Comparison of ENCODE assay signal across 19 cellular contexts in genomic region chr9:86655147-86655546, GRCh38.
DNase-seq lines count a peak whose midpoint lies in the region; ATAC-seq, FAIRE-seq and TF ChIP-seq lines count a peak whose summit lies in the region.
"Had no signal": no experiment of that assay in that cellular context is flagged by ENCODE, and none has a peak within 500 bp of the region (broad histone marks: within the 10 kb centered on the region; RNA-seq: fewer than 3 reads in every experiment).

No MANE protein-coding gene starts in this region.

- no peak overlapping the region for H2BK120ac ChIP-seq in mesenchymal stem cell (ENCODE audit: low read depth, low read length)

- H3K27me3 ChIP-seq in brain microvascular endothelial cell (replicated peaks) (no peaks in the 10 kb centered on the region), mesenchymal stem cell (ENCODE audit: control insufficient read depth in 1 of 2, insufficient read depth in 1 of 2, low read length in 2 of 2) (no peaks in the 10 kb centered on the region)

- POLR2A ChIA-PET in activated CD4-positive, alpha-beta T cell treated with anti-CD3 and anti-CD28 coated beads, Interleukin-2, amount 10 ng/mL, durations not matched to agents 7 days and 5 days (lab: Charles Lee), result no interaction called here

- TF ChIP-seq CTCF in brain microvascular endothelial cell (IDR thresholded peaks at IDR 0.05; ENCODE audit: low read depth, low read length, missing control alignments), result no peak

- no peak for TF ChIP-seq RAD21 in Ishikawa (IDR thresholded peaks at IDR 0.05; ENCODE audit: low read depth)

- H3K4me3 ChIP-seq in brain microvascular endothelial cell (ENCODE audit: low read depth, low read length) (no peak overlapping the region), mesenchymal stem cell (ENCODE audit: insufficient read depth in 1 of 2, low read depth in 1 of 2, low read length in 2 of 2) (no peak overlapping the region)

- H4K8ac ChIP-seq in mesenchymal stem cell (ENCODE audit: low read length), result no peak overlapping the region

- in situ Hi-C loops in brain microvascular endothelial cell (cut with HindIII; ENCODE audit: low pct_ligation_motif_present, low sequenced_read_pairs), result no loop called here

- no peak overlapping the region for H4K91ac ChIP-seq in mesenchymal stem cell (ENCODE audit: low read length)

- no peaks in the 10 kb centered on the region for H3K4me1 ChIP-seq in mesenchymal stem cell (ENCODE audit: control insufficient read depth, insufficient read depth, low read depth, low read length)

- peaks cover 1% of the 10 kb centered on the region for H3K27me3 Mint-ChIP-seq in activated CD4-positive, alpha-beta T cell treated with anti-CD3 and anti-CD28 coated beads, Interleukin-2, amount 10 ng/mL, durations not matched to agents 7 days and 5 days
- H3K27me3 Mint-ChIP-seq: B cell; CD4-positive, alpha-beta T cell had no signal

- peaks cover 11% of the 10 kb centered on the region for H3K4me1 Mint-ChIP-seq in activated CD4-positive, alpha-beta T cell treated with anti-CD3 and anti-CD28 coated beads, Interleukin-2, amount 10 ng/mL, durations not matched to agents 7 days and 5 days
- H3K4me1 Mint-ChIP-seq: B cell had no signal

- H3K36me3 Mint-ChIP-seq in activated CD4-positive, alpha-beta T cell treated with anti-CD3 and anti-CD28 coated beads, Interleukin-2, amount 10 ng/mL, durations not matched to agents 7 days and 5 days (ENCODE audit: low read depth), result no peaks in the 10 kb centered on the region

- no peak overlapping the region for H3K18ac ChIP-seq in mesenchymal stem cell (ENCODE audit: low read depth in 1 of 2, low read length in 2 of 2)

- H2BK15ac ChIP-seq in mesenchymal stem cell (ENCODE audit: low read depth, poor library complexity, severe bottlenecking), result no peak overlapping the region

- H3K27ac ChIP-seq in brain microvascular endothelial cell (no peak overlapping the region), mesenchymal stem cell (ENCODE audit: low read length, poor library complexity, severe bottlenecking) (no peak overlapping the region)

- H3K4ac ChIP-seq in mesenchymal stem cell (ENCODE audit: low read depth in 1 of 2, low read length in 2 of 2), result no peak overlapping the region

- H3K4me3 Mint-ChIP-seq in activated CD4-positive, alpha-beta T cell treated with anti-CD3 and anti-CD28 coated beads, Interleukin-2, amount 10 ng/mL, durations not matched to agents 7 days and 5 days, result no peak overlapping the region
- H3K4me3 Mint-ChIP-seq: B cell; CD4-positive, alpha-beta T cell; HFFc6 had no signal

- no peak overlapping the region for H3K9ac ChIP-seq in mesenchymal stem cell (ENCODE audit: low read length)

- no peak overlapping the region for H3K23ac ChIP-seq in mesenchymal stem cell (ENCODE audit: low read length in 2 of 2)

- H2AFZ ChIP-seq in mesenchymal stem cell (ENCODE audit: low read depth, low read length), result no peak overlapping the region

- H3K79me1 ChIP-seq in mesenchymal stem cell (replicated peaks; ENCODE audit: low read length, poor library complexity, severe bottlenecking), result no peaks in the 10 kb centered on the region

- H3K27ac Mint-ChIP-seq in activated CD4-positive, alpha-beta T cell treated with anti-CD3 and anti-CD28 coated beads, Interleukin-2, amount 10 ng/mL, durations not matched to agents 7 days and 5 days, result no peak overlapping the region
- H3K27ac Mint-ChIP-seq: B cell; CD4-positive, alpha-beta T cell; HFFc6 had no signal

- H3K4me2 ChIP-seq in mesenchymal stem cell (ENCODE audit: low read length, poor library complexity, severe bottlenecking), result no peak overlapping the region

- H3K14ac ChIP-seq in mesenchymal stem cell (ENCODE audit: low read length in 2 of 2), result no peak overlapping the region

- H3K9me3 Mint-ChIP-seq in activated CD4-positive, alpha-beta T cell treated with anti-CD3 and anti-CD28 coated beads, Interleukin-2, amount 10 ng/mL, durations not matched to agents 7 days and 5 days, result peaks cover 6% of the 10 kb centered on the region
- H3K9me3 Mint-ChIP-seq: HFFc6 had no signal

- FAIRE-seq in GM12892 (lab: Jason Lieb, UNC), result no peak
- FAIRE-seq: GM12891, HepG2 had no signal

- DNase-seq in AG08395 (ENCODE audit: low spot score) (peak; percentile 20), brain microvascular endothelial cell (peak; percentile 35), mesenchymal stem cell (peak; percentile 9), GM03348 (ENCODE audit: low spot score) (no peak), GM12892 (ENCODE audit: insufficient read length) (no peak)
- no peak for DNase-seq in activated CD4-positive, alpha-beta T cell treated with anti-CD3 and anti-CD28 coated beads, Interleukin-2, amount 10 ng/mL, durations not matched to agents 7 days and 5 days
- DNase-seq: Calu3; CD4-positive, alpha-beta T cell; HFFc6; Kasumi-1; MV-4-11; NCI-H1436; NCI-H345; NCI-H69 had no signal

- no peak overlapping the region for H2AK5ac ChIP-seq in mesenchymal stem cell (ENCODE audit: low read length, severe bottlenecking)

- H2BK12ac ChIP-seq in mesenchymal stem cell (ENCODE audit: low read length in 2 of 2), result no peak overlapping the region

- no peaks in the 10 kb centered on the region for H3K36me3 ChIP-seq in brain microvascular endothelial cell (replicated peaks)
- no peaks in the 10 kb centered on the region for H3K36me3 ChIP-seq in mesenchymal stem cell (ENCODE audit: control insufficient read depth in 1 of 2, insufficient read depth in 2 of 2, low read depth in 1 of 2, low read length in 2 of 2)

- CTCF ChIA-PET in activated CD4-positive, alpha-beta T cell treated with anti-CD3 and anti-CD28 coated beads, Interleukin-2, amount 10 ng/mL, durations not matched to agents 7 days and 5 days (lab: Charles Lee), result no interaction called here

- no peak for TF ChIP-seq POLR2A in GM12892 (IDR thresholded peaks at IDR 0.05; ENCODE audit: low read depth, low read length)

- TF ChIP-seq EP300 in Ishikawa (IDR thresholded peaks at IDR 0.05; ENCODE audit: borderline replicate concordance), result no peak

- no peaks in the 10 kb centered on the region for H3K9me3 ChIP-seq in mesenchymal stem cell (ENCODE audit: control insufficient read depth, low read length)

- no peak overlapping the region for H2BK5ac ChIP-seq in mesenchymal stem cell (ENCODE audit: low read depth, low read length, poor library complexity, severe bottlenecking)

- ATAC-seq in HG02798 (IDR thresholded peaks at IDR 0.05; ENCODE audit: poor library complexity, unreplicated experiment), result no peak
- ATAC-seq: HepG2 had no signal

TF ChIP-seq in Ishikawa, 13 proteins besides CTCF, POLR2A, EP300 and RAD21:
- TF ChIP-seq CEBPB (IDR thresholded peaks at IDR 0.05), result no peak
- peak; percentile 30; the same call in 1 of the 2 replicates for TF ChIP-seq REST (IDR thresholded peaks at IDR 0.05; ENCODE audit: low read depth)

Comparison
In these comparisons a context has a peak if more than half of its experiments do, and no peak if none do; other contexts are left out.
1. DNase-seq: peak in AG08395 (single experiment), brain microvascular endothelial cell (single experiment) and mesenchymal stem cell (single experiment); none in activated CD4-positive, alpha-beta T cell treated with anti-CD3 and anti-CD28 coated beads, Interleukin-2, amount 10 ng/mL, durations not matched to agents 7 days and 5 days (single experiment), GM03348 (single experiment) and GM12892 (single experiment).